18 cellular contexts compared by ENCODE assay signal in the genomic region with DNA sequence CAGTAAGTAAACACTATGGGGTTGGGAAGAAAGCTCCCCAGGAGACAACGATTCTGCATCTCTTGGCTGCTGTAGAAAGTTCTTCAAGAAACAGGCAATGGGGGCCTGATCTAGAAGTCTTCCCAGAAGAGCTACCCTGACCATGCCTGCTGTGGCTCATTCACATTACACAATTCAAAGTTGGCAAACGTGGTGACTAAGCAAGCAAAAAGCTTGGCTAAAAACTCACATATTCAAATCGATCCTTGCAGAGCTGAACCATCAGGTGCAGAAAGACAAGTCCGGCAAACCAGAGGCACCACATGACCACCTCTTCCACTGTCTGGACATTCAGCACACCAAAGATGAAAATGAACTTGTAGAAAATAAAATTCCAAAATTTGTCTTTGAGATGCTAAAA. TPM values are rescaled to one million over a fixed set of nuclear protein-coding genes. Genes with fewer than 3 reads are reported as not detected.
DNase-seq lines count a peak whose midpoint lies in the region; ATAC-seq, FAIRE-seq and TF ChIP-seq lines count a peak whose summit lies in the region.
"Had no signal": no experiment of that assay in that cellular context is flagged by ENCODE, and none has a peak within 500 bp of the region (broad histone marks: within the 10 kb centered on the region; RNA-seq: fewer than 3 reads in every experiment).

No MANE protein-coding gene starts in this region.

- H2AFZ ChIP-seq in ACC112 (ENCODE audit: low read length, unreplicated experiment) = no peak overlapping the region

- H3K27me3 Mint-ChIP-seq in naive thymus-derived CD8-positive, alpha-beta T cell = no peaks in the 10 kb centered on the region
- H3K27me3 Mint-ChIP-seq in activated T-cell treated with anti-CD3 and anti-CD28 coated beads, Interleukin-2, amount 50 U/mL, for 24 hours = no peaks in the 10 kb centered on the region
- H3K27me3 Mint-ChIP-seq: activated B cell treated with CpG ODN at 0.5 μM for 24 hours; activated naive CD8-positive, alpha-beta T cell treated with anti-CD3 and anti-CD28 coated beads, Interleukin-2, amount 50 U/mL, for 24 hours; B cell; dendritic cell treated with granulocyte-macrophage colony-stimulating factor and Interleukin-4, amounts not matched to agents 40 ng/mL and 50 ng/mL, for 4 days; stimulated activated memory B cell treated with anti-CD40 and anti-IgM and Interleukin-4, amounts not matched to agents 10 μg/mL and 1 μg/mL and 100 μg/mL, for 72 hours had no signal

- H3K27me3 ChIP-seq in ACC112 (ENCODE audit: insufficient read depth, low read length) (no peaks in the 10 kb centered on the region), bronchial epithelial cell (ENCODE audit: control insufficient read depth, insufficient read depth, low read length) (no peaks in the 10 kb centered on the region)

- POLR2A ChIA-PET in naive thymus-derived CD8-positive, alpha-beta T cell (lab: Charles Lee) = no interaction called here

- H3K79me2 ChIP-seq in ACC112 (ENCODE audit: control insufficient read depth, insufficient read depth, low read length, unreplicated experiment) = peaks cover 11% of the 10 kb centered on the region

- peak; percentile 81 for FAIRE-seq in bronchial epithelial cell (lab: Jason Lieb, UNC)
- FAIRE-seq: G401.6 had no signal

- DNase-seq in LHCN-M2 (ENCODE audit: low read depth) (peak; percentile 50), bronchial epithelial cell (ENCODE audit: low read depth) (peak; percentile 89), left colon (no peak), mesenteric fat pad (ENCODE audit: low spot score) (no peak), NCI-H1048 (lab: John Stamatoyannopoulos, UW) (no peak)
- DNase-seq in naive thymus-derived CD8-positive, alpha-beta T cell = no peak
- DNase-seq in activated T-cell treated with anti-CD3 and anti-CD28 coated beads, Interleukin-2, amount 50 U/mL, for 24 hours = no peak
- DNase-seq: activated B cell treated with CpG ODN at 0.5 μM for 24 hours; activated naive CD8-positive, alpha-beta T cell treated with anti-CD3 and anti-CD28 coated beads, Interleukin-2, amount 50 U/mL, for 24 hours; mesendoderm; NCI-H187; NCI-H748 treated with DMSO at 0.1 percent for 48 hours had no signal

- H3K36me3 Mint-ChIP-seq in naive thymus-derived CD8-positive, alpha-beta T cell = peaks cover 9 to 80% (median 16%) of the 10 kb centered on the region in 3 donors
- H3K36me3 Mint-ChIP-seq in activated T-cell treated with anti-CD3 and anti-CD28 coated beads, Interleukin-2, amount 50 U/mL, for 24 hours (ENCODE audit: low read depth) = peaks cover 84% of the 10 kb centered on the region

- peaks cover 12% of the 10 kb centered on the region for H3K4me1 ChIP-seq in ACC112 (ENCODE audit: control insufficient read depth, insufficient read depth, low read length, unreplicated experiment)

- H3K9me3 Mint-ChIP-seq in naive thymus-derived CD8-positive, alpha-beta T cell = no peaks in the 10 kb centered on the region
- no peaks in the 10 kb centered on the region for H3K9me3 Mint-ChIP-seq in activated T-cell treated with anti-CD3 and anti-CD28 coated beads, Interleukin-2, amount 50 U/mL, for 24 hours
- H3K9me3 Mint-ChIP-seq: activated B cell treated with CpG ODN at 0.5 μM for 24 hours; activated naive CD8-positive, alpha-beta T cell treated with anti-CD3 and anti-CD28 coated beads, Interleukin-2, amount 50 U/mL, for 24 hours; dendritic cell treated with granulocyte-macrophage colony-stimulating factor and Interleukin-4, amounts not matched to agents 40 ng/mL and 50 ng/mL, for 4 days; stimulated activated memory B cell treated with anti-CD40 and anti-IgM and Interleukin-4, amounts not matched to agents 10 μg/mL and 1 μg/mL and 100 μg/mL, for 72 hours had no signal

- TF ChIP-seq CTCF in bronchial epithelial cell (IDR thresholded peaks at IDR 0.05; ENCODE audit: insufficient read depth, low read length, severe bottlenecking) = no peak

- no peak overlapping the region for H3K4me3 ChIP-seq in ACC112 (ENCODE audit: low read depth, low read length)
- H3K4me3 ChIP-seq in bronchial epithelial cell (ENCODE audit: low read depth, low read length) = no peak overlapping the region

- no peak overlapping the region for H3K27ac Mint-ChIP-seq in naive thymus-derived CD8-positive, alpha-beta T cell
- no peak overlapping the region for H3K27ac Mint-ChIP-seq in activated T-cell treated with anti-CD3 and anti-CD28 coated beads, Interleukin-2, amount 50 U/mL, for 24 hours
- H3K27ac Mint-ChIP-seq: activated B cell treated with CpG ODN at 0.5 μM for 24 hours; activated naive CD8-positive, alpha-beta T cell treated with anti-CD3 and anti-CD28 coated beads, Interleukin-2, amount 50 U/mL, for 24 hours; B cell; dendritic cell treated with granulocyte-macrophage colony-stimulating factor and Interleukin-4, amounts not matched to agents 40 ng/mL and 50 ng/mL, for 4 days; stimulated activated memory B cell treated with anti-CD40 and anti-IgM and Interleukin-4, amounts not matched to agents 10 μg/mL and 1 μg/mL and 100 μg/mL, for 72 hours had no signal

- H3K36me3 ChIP-seq in ACC112 (ENCODE audit: insufficient read depth, low read length) (peaks cover 26% of the 10 kb centered on the region), bronchial epithelial cell (ENCODE audit: control insufficient read depth, insufficient read depth, low read length) (peaks cover 7% of the 10 kb centered on the region)

- peaks cover 0 to 9% (median 4%) of the 10 kb centered on the region in 4 donors for H3K4me1 Mint-ChIP-seq in naive thymus-derived CD8-positive, alpha-beta T cell
- peaks cover 3% of the 10 kb centered on the region for H3K4me1 Mint-ChIP-seq in activated T-cell treated with anti-CD3 and anti-CD28 coated beads, Interleukin-2, amount 50 U/mL, for 24 hours (ENCODE audit: low read depth)

- ATAC-seq in left colon = peak; percentile 38
- no peak for ATAC-seq in naive thymus-derived CD8-positive, alpha-beta T cell
- ATAC-seq: activated naive CD8-positive, alpha-beta T cell treated with anti-CD3 and anti-CD28 coated beads, Interleukin-2, amount 50 U/mL, for 24 hours; HCT116; stimulated activated memory B cell treated with anti-CD40 and anti-IgM and Interleukin-4, amounts not matched to agents 10 μg/mL and 1 μg/mL and 100 μg/mL, for 72 hours had no signal

- no peak overlapping the region for H3K4me3 Mint-ChIP-seq in naive thymus-derived CD8-positive, alpha-beta T cell
- H3K4me3 Mint-ChIP-seq in activated T-cell treated with anti-CD3 and anti-CD28 coated beads, Interleukin-2, amount 50 U/mL, for 24 hours = no peak overlapping the region
- H3K4me3 Mint-ChIP-seq: activated B cell treated with CpG ODN at 0.5 μM for 24 hours; activated naive CD8-positive, alpha-beta T cell treated with anti-CD3 and anti-CD28 coated beads, Interleukin-2, amount 50 U/mL, for 24 hours; B cell; dendritic cell treated with granulocyte-macrophage colony-stimulating factor and Interleukin-4, amounts not matched to agents 40 ng/mL and 50 ng/mL, for 4 days; stimulated activated memory B cell treated with anti-CD40 and anti-IgM and Interleukin-4, amounts not matched to agents 10 μg/mL and 1 μg/mL and 100 μg/mL, for 72 hours had no signal

- H3K27ac ChIP-seq in ACC112 (ENCODE audit: low read depth, low read length) = 0 out of 2 replicates have a peak overlapping the region, but pooled peaks have one; percentile 1

- intact Hi-C loops in left colon (cut with DNase I, micrococcal nuclease) = no loop called here

RNA-seq across cellular contexts. Expression of a gene that starts 16.1 kb away (rescaled TPM):
- 132 and 134 TPM in 2 replicates for total RNA-seq in LHCN-M2 (2014; rRNA removed)
- polyA plus RNA-seq in LHCN-M2 (2012) = 69.8 TPM
- total RNA-seq in bronchial epithelial cell = 224 and 319 TPM in 2 replicates
- 100 to 1,000 TPM in 1 of 2 donors, 10 to 100 TPM in 1; 87.2 to 111 TPM for total RNA-seq in left colon
- 10 to 100 TPM; 74.0 to 83.0 TPM for total RNA-seq in naive thymus-derived CD8-positive, alpha-beta T cell
- 10 to 100 TPM; 24.2 to 38.4 (median 36.2) TPM for polyA plus RNA-seq in naive thymus-derived CD8-positive, alpha-beta T cell
- 113 TPM for total RNA-seq in mesenteric fat pad

RNA-seq across cellular contexts. Expression of a gene that starts 41.9 kb away (rescaled TPM):
- total RNA-seq in LHCN-M2 (2014; rRNA removed) = 78.5 and 86.0 TPM in 2 replicates
- 62.9 TPM for polyA plus RNA-seq in LHCN-M2 (2012)
- total RNA-seq in bronchial epithelial cell = 41.5 and 45.8 TPM in 2 replicates
- 10 to 100 TPM; 68.5 to 77.9 TPM for total RNA-seq in left colon
- total RNA-seq in naive thymus-derived CD8-positive, alpha-beta T cell = 100 to 1,000 TPM; 111 to 118 TPM
- polyA plus RNA-seq in naive thymus-derived CD8-positive, alpha-beta T cell = 10 to 100 TPM; 55.5 to 74.1 (median 71.8) TPM
- total RNA-seq in mesenteric fat pad = 71.1 TPM

RNA-seq across cellular contexts. Expression of a gene that starts 42.2 kb away (rescaled TPM):
- total RNA-seq in LHCN-M2 (2014; rRNA removed) = 101 and 127 TPM in 2 replicates
- 35.3 TPM for polyA plus RNA-seq in LHCN-M2 (2012)
- total RNA-seq in bronchial epithelial cell = 30.0 and 63.5 TPM in 2 replicates
- 10 to 100 TPM; 15.9 to 16.5 TPM for total RNA-seq in left colon
- 10 to 100 TPM; 48.0 to 55.0 TPM for total RNA-seq in naive thymus-derived CD8-positive, alpha-beta T cell
- 100 to 1,000 TPM in 2 of 3 donors, 10 to 100 TPM in 1; 94.1 to 109 (median 103) TPM for polyA plus RNA-seq in naive thymus-derived CD8-positive, alpha-beta T cell
- total RNA-seq in mesenteric fat pad = 44.9 TPM

Comparison
In these comparisons a context has a peak if more than half of its experiments do, and no peak if none do; other contexts are left out.
1. DNase-seq: peak in LHCN-M2 (single experiment) and bronchial epithelial cell (single experiment); none in left colon (0 of 2), naive thymus-derived CD8-positive, alpha-beta T cell (0 of 10), activated T-cell treated with anti-CD3 and anti-CD28 coated beads, Interleukin-2, amount 50 U/mL, for 24 hours (single experiment), mesenteric fat pad (single experiment) and NCI-H1048 (single experiment).